ENCODE assay signal across 19 cellular contexts in genomic region chr18:7987284-7987976, GRCh38.
A peak's percentile ranks its signal among the peaks of the same experiment; 100 is the strongest.
DNase-seq lines count a peak whose midpoint lies in the region; ATAC-seq, FAIRE-seq and TF ChIP-seq lines count a peak whose summit lies in the region.
"Had no signal": no experiment of that assay in that cellular context is flagged by ENCODE, and none has a peak within 500 bp of the region (broad histone marks: within the 10 kb centered on the region; RNA-seq: fewer than 3 reads in every experiment).

No MANE protein-coding gene starts in this region.

- H3K4me2 ChIP-seq in A549: peak overlapping the region; percentile 66
- no peak overlapping the region for H3K4me2 ChIP-seq in Karpas-422 (ENCODE audit: low read depth, low read length, poor library complexity, severe bottlenecking)

- FAIRE-seq in A549 (lab: Jason Lieb, UNC): no peak
- FAIRE-seq: keratinocyte had no signal

- ATAC-seq in A549: peak in 1 of 2 experiments; percentile 75; a peak in 3 of 6 replicates
- ATAC-seq in GM18858 (IDR thresholded peaks at IDR 0.05; ENCODE audit: unreplicated experiment): no peak
- ATAC-seq: gastroesophageal sphincter had no signal

- TF ChIP-seq RAD21 in A549 (conservative IDR thresholded peaks at IDR 0.05 in 1 of 2, IDR thresholded peaks at IDR 0.05 in 1 of 2): no peak

- TF ChIP-seq POLR2A in A549 (IDR thresholded peaks at IDR 0.05; ENCODE audit: low read length): no peak

- DNase-seq in A549 (ENCODE audit: low read depth in 1 of 2, low spot score in 1 of 2) (peak in 1 of 2 experiments; percentile 22), GM04503 (ENCODE audit: low read depth) (peak; percentile 38), amniotic stem cell (lab: John Stamatoyannopoulos, UW) (peak; percentile 28), fibroblast of pulmonary artery (ENCODE audit: low read depth) (peak; percentile 76), Karpas-422 (no peak)
- DNase-seq in activated CD4-positive, alpha-beta T cell treated with anti-CD3 and anti-CD28 coated beads for 4 hours: no peak
- no peak for DNase-seq in effector memory CD4-positive, alpha-beta T cell
- DNase-seq: activated CD4-positive, alpha-beta T cell treated with anti-CD3 and anti-CD28 coated beads for 48 hours; activated naive CD8-positive, alpha-beta T cell treated with anti-CD3 and anti-CD28 coated beads for 36 hours; activated T-cell treated with anti-CD3 and anti-CD28 coated beads, Interleukin-2, amount 50 U/mL, for 1 hour; cortex of kidney; NCI-H1417 treated with DMSO at 0.1 percent for 48 hours; posterior cingulate gyrus; RPMI8226; T-helper 2 cell; thyroid gland had no signal

- H3K27ac ChIP-seq in A549 (peak overlapping the region; percentile 59 to 66), Karpas-422 (ENCODE audit: low read length) (no peak overlapping the region)
- no peak overlapping the region for H3K27ac ChIP-seq in effector memory CD4-positive, alpha-beta T cell (ENCODE audit: insufficient read depth, low read length, poor library complexity, severe bottlenecking)
- H3K27ac ChIP-seq: gastroesophageal sphincter had no signal

- no peaks in the 10 kb centered on the region for H3K79me2 ChIP-seq in Karpas-422 (ENCODE audit: low read length)

- 30% methylated on average over 3 of the region's 3 CpGs for WGBS in A549 (ENCODE audit: missing lambda C conversion rate)

- no peak overlapping the region for H3K9ac ChIP-seq in Karpas-422 (ENCODE audit: low read length)

- H3K4me3 ChIP-seq in A549 (no peak overlapping the region), fibroblast of pulmonary artery (replicated peaks; ENCODE audit: low read depth, low read length) (no peak overlapping the region), Karpas-422 (ENCODE audit: low read length) (no peak overlapping the region)
- H3K4me3 ChIP-seq in effector memory CD4-positive, alpha-beta T cell (ENCODE audit: insufficient read depth, low read depth, low read length, poor library complexity, severe bottlenecking): no peak overlapping the region
- H3K4me3 ChIP-seq: gastroesophageal sphincter, thyroid gland had no signal

- no peak overlapping the region for H2AFZ ChIP-seq in Karpas-422 (ENCODE audit: low read length)

- TF ChIP-seq CTCF in A549 (IDR thresholded peaks at IDR 0.05): no peak
- no peak for TF ChIP-seq CTCF in fibroblast of pulmonary artery (IDR thresholded peaks at IDR 0.05; ENCODE audit: low read length, missing control alignments)

- no peaks in the 10 kb centered on the region for H3K36me3 ChIP-seq in Karpas-422 (ENCODE audit: insufficient read depth, low read length)
- H3K36me3 ChIP-seq in effector memory CD4-positive, alpha-beta T cell (ENCODE audit: control insufficient read depth, insufficient read depth, low read length): no peaks in the 10 kb centered on the region
- H3K36me3 ChIP-seq: gastroesophageal sphincter, thyroid gland had no signal

- CTCF ChIA-PET in A549 (lab: Yijun Ruan, JAX): no interaction called here

- H3K9me2 ChIP-seq in Karpas-422 (replicated peaks; ENCODE audit: insufficient read depth, low read length): no peaks in the 10 kb centered on the region

- H3K9me3 ChIP-seq in A549 (no peaks in the 10 kb centered on the region; the same call in 1 of the 3 replicates), Karpas-422 (ENCODE audit: low read length) (peaks cover 7% of the 10 kb centered on the region; the same call in 1 of the 2 replicates)
- H3K9me3 ChIP-seq in effector memory CD4-positive, alpha-beta T cell (ENCODE audit: control insufficient read depth, low read length): no peaks in the 10 kb centered on the region
- H3K9me3 ChIP-seq: gastroesophageal sphincter, thyroid gland had no signal

- POLR2A ChIA-PET in A549 (lab: Yijun Ruan, JAX): interaction anchor here (0.6 kb wide), 1 partner anchor 661 kb away, joined by 3 read pairs; no protein-coding TSS in a partner anchor

- peaks cover 31% of the 10 kb centered on the region for H3K4me1 ChIP-seq in A549
- H3K4me1 ChIP-seq in Karpas-422 (ENCODE audit: low read length): no peaks in the 10 kb centered on the region
- H3K4me1 ChIP-seq in effector memory CD4-positive, alpha-beta T cell (ENCODE audit: control insufficient read depth, insufficient read depth, low read length, poor library complexity, severe bottlenecking): no peaks in the 10 kb centered on the region
- H3K4me1 ChIP-seq: gastroesophageal sphincter had no signal

- TF ChIP-seq EP300 in A549 (IDR thresholded peaks at IDR 0.05): no peak

- H3K27me3 ChIP-seq in Karpas-422 (ENCODE audit: low read length): 0 out of 2 replicates have a peak, but pooled peaks cover 3% of the 10 kb centered on the region
- no peaks in the 10 kb centered on the region for H3K27me3 ChIP-seq in effector memory CD4-positive, alpha-beta T cell (replicated peaks; ENCODE audit: control insufficient read depth, insufficient read depth, low read length, poor library complexity, severe bottlenecking)
- H3K27me3 ChIP-seq: gastroesophageal sphincter, thyroid gland had no signal

- H4K20me1 ChIP-seq in Karpas-422 (ENCODE audit: insufficient read depth, low read depth, low read length): no peaks in the 10 kb centered on the region

TF ChIP-seq in A549, 52 proteins besides CTCF, POLR2A, EP300 and RAD21:
- no peak for TF ChIP-seq POLR2AphosphoS2 (conservative IDR thresholded peaks at IDR 0.05; ENCODE audit: low read length)
- no peak for TF ChIP-seq CHD4 (IDR thresholded peaks at IDR 0.05; ENCODE audit: borderline replicate concordance)
- TF ChIP-seq HOXB5 (CRISPR knock-in tag; IDR thresholded peaks at IDR 0.05): no peak
- TF ChIP-seq MAFK (IDR thresholded peaks at IDR 0.05; ENCODE audit: partially characterized antibody): peak; percentile 70
TF ChIP-seq in A549: peak in this region for 1.

Comparison
In these comparisons a context has a peak if more than half of its experiments do, and no peak if none do; other contexts are left out.
1. DNase-seq: peak in GM04503 (single experiment), amniotic stem cell (single experiment) and fibroblast of pulmonary artery (single experiment); none in activated CD4-positive, alpha-beta T cell treated with anti-CD3 and anti-CD28 coated beads for 4 hours (0 of 2), Karpas-422 (single experiment) and effector memory CD4-positive, alpha-beta T cell (0 of 3).
2. H3K27ac ChIP-seq: peak in A549 (2 of 2); none in Karpas-422 (single experiment) and effector memory CD4-positive, alpha-beta T cell (single experiment).